25 cellular contexts compared by ENCODE assay signal in the genomic region with DNA sequence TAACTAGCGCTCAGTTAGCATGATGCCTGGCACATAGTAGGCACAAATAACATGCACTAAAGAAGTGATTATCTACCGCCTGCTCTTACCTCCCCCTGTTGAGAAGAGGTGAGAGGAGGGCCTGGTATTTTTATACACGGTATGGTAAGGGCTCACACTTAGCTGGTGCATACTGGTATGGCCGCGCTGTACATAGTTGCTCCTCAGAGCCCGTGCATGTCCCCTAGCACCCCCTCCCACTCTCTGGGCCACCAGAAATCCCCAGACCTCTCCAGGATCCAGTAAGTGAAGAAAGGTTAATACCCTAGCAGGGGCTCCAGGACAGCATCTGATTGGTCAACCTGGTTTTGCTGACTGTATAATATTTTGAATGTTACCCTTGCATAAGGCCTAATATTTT.
"Had no signal": no experiment of that assay in that cellular context is flagged by ENCODE, and none has a peak within 500 bp of the region (broad histone marks: within the 10 kb centered on the region; RNA-seq: fewer than 3 reads in every experiment).

No MANE protein-coding gene starts in this region.

- DNase-seq: stimulated activated CD4-positive, alpha-beta T cell treated with anti-CD3 and anti-CD28 coated beads, Interleukin-2, amount 100 ng/mL, for 48 hours; stimulated activated CD4-positive, alpha-beta T cell treated with anti-CD3 and anti-CD28 coated beads, Interleukin-4, amount 100 ng/mL, for 1 hour; stimulated activated CD4-positive, alpha-beta T cell treated with anti-CD3 and anti-CD28 coated beads, Interleukin-4, amount 100 ng/mL, for 24 hours; stimulated activated CD4-positive, alpha-beta T cell treated with anti-CD3 and anti-CD28 coated beads, Interleukin-4, amount 100 ng/mL, for 4 hours; stimulated activated CD8-positive, alpha-beta memory T cell treated with anti-CD3 and anti-CD28 coated beads, Interleukin-4, amount 100 ng/mL, for 48 hours; stimulated activated naive B cell treated with anti-CD40 and anti-IgM and Interleukin-4, amounts not matched to agents 10 μg/mL and 1 μg/mL and 100 μg/mL, for 72 hours; stimulated activated naive CD4-positive, alpha-beta T cell; stimulated activated naive CD4-positive, alpha-beta T cell treated with Interleukin-2 at 50 U/mL for 16 hours; stimulated activated naive CD8-positive, alpha-beta T cell treated with anti-CD3 and anti-CD28 coated beads, Interleukin-15, amount 100 ng/mL, for 72 hours; stimulated activated naive CD8-positive, alpha-beta T cell treated with anti-CD3 and anti-CD28 coated beads, Interleukin-15, Interleukin-2, amounts not matched to agents 100 U/mL and 50 U/mL, for 24 hours; stomach; substantia nigra; testis; thyroid gland; tibial artery; transverse colon; trophoblast cell; upper lobe of left lung; upper lobe of right lung; uterus had no signal

- H3K27ac ChIP-seq: stomach, suprapubic skin, testis, thoracic aorta, thyroid gland, tibial artery, tibial nerve, transverse colon, upper lobe of left lung, upper lobe of right lung, uterus had no signal

- ATAC-seq: stimulated activated effector memory CD8-positive, alpha-beta T cell treated with anti-CD3 and anti-CD28 coated beads, Interleukin-12 subunit alpha, Interleukin-12 subunit beta, amount 100 ng/mL, for 72 hours; stimulated activated memory B cell treated with anti-CD40 and anti-IgM and Interleukin-4, amounts not matched to agents 10 μg/mL and 1 μg/mL and 100 μg/mL, for 72 hours; stimulated activated naive B cell treated with anti-CD40 and anti-IgM and Interleukin-4, amounts not matched to agents 10 μg/mL and 1 μg/mL and 100 μg/mL, for 72 hours; stimulated activated naive CD8-positive, alpha-beta T cell treated with anti-CD3 and anti-CD28 coated beads, Interleukin-15, amount 100 ng/mL, for 72 hours; stimulated activated naive CD8-positive, alpha-beta T cell treated with anti-CD3 and anti-CD28 coated beads, Interleukin-15, Interleukin-2, amounts not matched to agents 100 U/mL and 50 U/mL, for 24 hours; upper lobe of right lung had no signal

- H3K4me1 ChIP-seq: stomach, suprapubic skin, thyroid gland, tibial artery, tibial nerve, transverse colon, upper lobe of left lung, upper lobe of right lung, uterus had no signal

- H3K4me3 ChIP-seq: stomach, suprapubic skin, testis, thoracic aorta, thyroid gland, tibial artery, tibial nerve, transverse colon, upper lobe of left lung, upper lobe of right lung, uterus had no signal

- H3K9me3 ChIP-seq: stomach, suprapubic skin, testis, thoracic aorta, thyroid gland, tibial artery, tibial nerve, transverse colon, upper lobe of left lung, upper lobe of right lung, uterus had no signal

- H3K27me3 ChIP-seq: testis, thyroid gland, tibial nerve, upper lobe of left lung, upper lobe of right lung, uterus had no signal

- H3K36me3 ChIP-seq: stomach, suprapubic skin, thoracic aorta, thyroid gland, tibial artery, tibial nerve, transverse colon, upper lobe of left lung, upper lobe of right lung, uterus had no signal
